In genomic region chr2:170077830-170078569, GRCh38 we compare ENCODE assay signal across 26 cellular contexts.
DNase-seq lines count a peak whose midpoint lies in the region; ATAC-seq, FAIRE-seq and TF ChIP-seq lines count a peak whose summit lies in the region.
"Had no signal": no experiment of that assay in that cellular context is flagged by ENCODE, and none has a peak within 500 bp of the region (broad histone marks: within the 10 kb centered on the region; RNA-seq: fewer than 3 reads in every experiment).

No MANE protein-coding gene starts in this region.

- H3K27ac Mint-ChIP-seq in natural killer cell = peak overlapping the region; percentile 68 to 77
- peak overlapping the region in 1 of 2 donors; percentile 5 for H3K27ac Mint-ChIP-seq in natural killer cell treated with Interleukin-12 subunit alpha and Interleukin-12 subunit beta and Interleukin-15 and Interleukin-18, amount 100 ng/mL, for 72 hours
- H3K27ac Mint-ChIP-seq: CD8-positive, alpha-beta memory T cell; HFFc6 had no signal

- H3K9me3 Mint-ChIP-seq in natural killer cell = no peaks in the 10 kb centered on the region
- no peaks in the 10 kb centered on the region for H3K9me3 Mint-ChIP-seq in natural killer cell treated with Interleukin-12 subunit alpha and Interleukin-12 subunit beta and Interleukin-15 and Interleukin-18, amount 100 ng/mL, for 72 hours
- H3K9me3 Mint-ChIP-seq: CD8-positive, alpha-beta memory T cell; HFFc6; IgD-negative memory B cell had no signal

- H2AFZ ChIP-seq in smooth muscle cell (ENCODE audit: low read depth) (no peak overlapping the region), osteoblast (ENCODE audit: low read length) (no peak overlapping the region)

- peak overlapping the region; percentile 48 for H3K4me3 Mint-ChIP-seq in natural killer cell
- no peak overlapping the region for H3K4me3 Mint-ChIP-seq in natural killer cell treated with Interleukin-12 subunit alpha and Interleukin-12 subunit beta and Interleukin-15 and Interleukin-18, amount 100 ng/mL, for 72 hours
- H3K4me3 Mint-ChIP-seq: CD8-positive, alpha-beta memory T cell; HFFc6; IgD-negative memory B cell had no signal

- H3K9ac ChIP-seq in iPS-20b (ENCODE audit: low read depth, low read length) (no peak overlapping the region), smooth muscle cell (ENCODE audit: low read depth) (no peak overlapping the region)

- H3K9me3 ChIP-seq in iPS-20b (ENCODE audit: insufficient read depth, low read depth, low read length) (no peaks in the 10 kb centered on the region), smooth muscle cell (replicated peaks; ENCODE audit: low read depth) (no peaks in the 10 kb centered on the region), osteoblast (ENCODE audit: low read depth, low read length) (no peaks in the 10 kb centered on the region)

- H3K27me3 Mint-ChIP-seq in natural killer cell (ENCODE audit: low read depth in 2 of 2) = no peaks in the 10 kb centered on the region
- no peaks in the 10 kb centered on the region for H3K27me3 Mint-ChIP-seq in natural killer cell treated with Interleukin-12 subunit alpha and Interleukin-12 subunit beta and Interleukin-15 and Interleukin-18, amount 100 ng/mL, for 72 hours
- H3K27me3 Mint-ChIP-seq: CD8-positive, alpha-beta memory T cell; IgD-negative memory B cell had no signal

- TF ChIP-seq CTCF in natural killer cell (IDR thresholded peaks at IDR 0.05) = no peak
- TF ChIP-seq CTCF in bronchial epithelial cell (IDR thresholded peaks at IDR 0.05; ENCODE audit: insufficient read depth, low read length, severe bottlenecking) = no peak
- TF ChIP-seq CTCF in smooth muscle cell (IDR thresholded peaks at IDR 0.05; ENCODE audit: borderline replicate concordance, insufficient read depth, poor library complexity, severe bottlenecking) = no peak
- no peak for TF ChIP-seq CTCF in osteoblast (IDR thresholded peaks at IDR 0.05; ENCODE audit: extremely low read depth, low read depth, low read length)

- WGBS in smooth muscle cell (ENCODE audit: low lambda C conversion rate) = 79% methylated on average over 7 of the region's 7 CpGs

- no peak for DNase-seq in natural killer cell
- no peak for DNase-seq in natural killer cell treated with Interleukin-12 subunit alpha and Interleukin-12 subunit beta and Interleukin-15 and Interleukin-18, amount 100 ng/mL, for 72 hours (ENCODE audit: low spot score)
- DNase-seq in bronchial epithelial cell (ENCODE audit: low read depth) = peak; percentile 8
- DNase-seq in activated CD4-positive, CD25-positive, alpha-beta regulatory T cell (lab: John Stamatoyannopoulos, UW) = no peak
- DNase-seq in smooth muscle cell (lab: John Stamatoyannopoulos, UW; ENCODE audit: unreplicated experiment) = no peak
- no peak for DNase-seq in osteoblast (ENCODE audit: insufficient read length, low spot score, missing footprints)
- DNase-seq in NCI-H69 (lab: John Stamatoyannopoulos, UW) = no peak
- DNase-seq: AML-193; C1 segment of cervical spinal cord; Calu3; CD8-positive, alpha-beta memory T cell; DMS153; GDM1; HFFc6; MV-4-11; NCI-H1105 treated with DMSO at 0.1 percent for 48 hours; NCI-H1694 treated with DMSO at 0.1 percent for 48 hours; NCI-H2081 treated with DMSO at 0.1 percent for 48 hours; NCI-H2171 treated with DMSO at 0.1 percent for 48 hours; NCI-H524 treated with DMSO at 0.1 percent for 48 hours; SHP77 had no signal

- no peak overlapping the region for H3K4me3 ChIP-seq in bronchial epithelial cell (ENCODE audit: low read depth, low read length)
- no peak overlapping the region for H3K4me3 ChIP-seq in iPS-20b (ENCODE audit: low read length)
- H3K4me3 ChIP-seq in smooth muscle cell = no peak overlapping the region
- no peak overlapping the region for H3K4me3 ChIP-seq in osteoblast (ENCODE audit: insufficient read depth, low read length)
- H3K4me3 ChIP-seq: SK-N-MC had no signal

- H3K4me2 ChIP-seq in smooth muscle cell = no peak overlapping the region
- no peak overlapping the region for H3K4me2 ChIP-seq in osteoblast (ENCODE audit: insufficient read depth, low read length)

- H3K27me3 ChIP-seq in bronchial epithelial cell (ENCODE audit: control insufficient read depth, insufficient read depth, low read length) (no peaks in the 10 kb centered on the region), iPS-20b (ENCODE audit: insufficient read depth, low read length) (no peaks in the 10 kb centered on the region), smooth muscle cell (ENCODE audit: low read depth) (no peaks in the 10 kb centered on the region), osteoblast (ENCODE audit: insufficient read depth, low read length) (no peaks in the 10 kb centered on the region)

- no peaks in the 10 kb centered on the region for H3K79me2 ChIP-seq in smooth muscle cell (ENCODE audit: low read depth)
- no peaks in the 10 kb centered on the region for H3K79me2 ChIP-seq in osteoblast (ENCODE audit: insufficient read depth, low read length)

- H4K20me1 ChIP-seq in smooth muscle cell (ENCODE audit: low read depth) (no peaks in the 10 kb centered on the region), osteoblast (ENCODE audit: insufficient read depth, low read length) (no peaks in the 10 kb centered on the region)

- no peaks in the 10 kb centered on the region for H3K36me3 ChIP-seq in bronchial epithelial cell (ENCODE audit: control insufficient read depth, insufficient read depth, low read length)
- no peaks in the 10 kb centered on the region for H3K36me3 ChIP-seq in iPS-20b (ENCODE audit: insufficient read depth, low read depth, low read length)
- no peaks in the 10 kb centered on the region for H3K36me3 ChIP-seq in smooth muscle cell (ENCODE audit: low read depth)
- H3K36me3 ChIP-seq in osteoblast (ENCODE audit: insufficient read depth, low read length) = peaks cover 20% of the 10 kb centered on the region

- H3K27ac ChIP-seq in iPS-20b (ENCODE audit: low read length) = peak overlapping the region; percentile 16
- no peak overlapping the region for H3K27ac ChIP-seq in smooth muscle cell (ENCODE audit: low read depth)
- no peak overlapping the region for H3K27ac ChIP-seq in osteoblast (ENCODE audit: low read depth, low read length)
- H3K27ac ChIP-seq: SK-N-MC had no signal

- peak in 2 of 3 donors; percentile 46 to 60 for ATAC-seq in natural killer cell
- no peak for ATAC-seq in natural killer cell treated with Interleukin-12 subunit alpha and Interleukin-12 subunit beta and Interleukin-15 and Interleukin-18, amount 100 ng/mL, for 72 hours

- FAIRE-seq in bronchial epithelial cell (lab: Jason Lieb, UNC) = no peak
- FAIRE-seq: GM18507, H54 had no signal

- H3K36me3 Mint-ChIP-seq in natural killer cell = no peaks in the 10 kb centered on the region
- peaks cover 4% of the 10 kb centered on the region for H3K36me3 Mint-ChIP-seq in natural killer cell treated with Interleukin-12 subunit alpha and Interleukin-12 subunit beta and Interleukin-15 and Interleukin-18, amount 100 ng/mL, for 72 hours

- peaks cover 10 to 13% of the 10 kb centered on the region in 2 donors for H3K4me1 Mint-ChIP-seq in natural killer cell
- H3K4me1 Mint-ChIP-seq in natural killer cell treated with Interleukin-12 subunit alpha and Interleukin-12 subunit beta and Interleukin-15 and Interleukin-18, amount 100 ng/mL, for 72 hours (ENCODE audit: low read depth in 2 of 2) = peaks cover 0 to 6% of the 10 kb centered on the region in 2 donors
- H3K4me1 Mint-ChIP-seq: CD8-positive, alpha-beta memory T cell; IgD-negative memory B cell had no signal

- no peaks in the 10 kb centered on the region for H3F3A ChIP-seq in smooth muscle cell (ENCODE audit: low read depth)

- H3K4me1 ChIP-seq in iPS-20b (ENCODE audit: insufficient read depth, low read length) = peaks cover 40% of the 10 kb centered on the region
- peaks cover 11% of the 10 kb centered on the region for H3K4me1 ChIP-seq in smooth muscle cell (ENCODE audit: low read depth)
- H3K4me1 ChIP-seq in osteoblast (ENCODE audit: insufficient read depth, low read length) = peaks cover 5% of the 10 kb centered on the region

- intact Hi-C loops in natural killer cell (cut with micrococcal nuclease) = no loop called here

Comparison
In these comparisons a context has a peak if more than half of its experiments do, and no peak if none do; other contexts are left out.
1. ATAC-seq: peak in natural killer cell (2 of 3); none in natural killer cell treated with Interleukin-12 subunit alpha and Interleukin-12 subunit beta and Interleukin-15 and Interleukin-18, amount 100 ng/mL, for 72 hours (0 of 2).